23 cellular contexts compared by ENCODE assay signal in genomic region chr9:19387317-19387716, GRCh38.
"Had no signal": no experiment of that assay in that cellular context is flagged by ENCODE, and none has a peak within 500 bp of the region (broad histone marks: within the 10 kb centered on the region; RNA-seq: fewer than 3 reads in every experiment).

No MANE protein-coding gene starts in this region.

- DNase-seq: colonic mucosa; effector CD4-positive, alpha-beta T cell; endodermal cell; foreskin fibroblast; glutamatergic neuron; kidney glomerular epithelial cell; mesendoderm; naive B cell; occipital lobe; spleen; stimulated activated CD4-positive, alpha-beta T cell treated with anti-CD3 and anti-CD28 coated beads, Interleukin-15, amount 100 ng/mL, for 24 hours; stimulated activated CD4-positive, alpha-beta T cell treated with anti-CD3 and anti-CD28 coated beads, Interleukin-1b, Interleukin-23, amount 100 ng/mL, for 48 hours; stimulated activated CD4-positive, alpha-beta T cell treated with anti-CD3 and anti-CD28 coated beads, Interleukin-4, amount 100 ng/mL, for 24 hours; tibial artery; upper lobe of left lung; uterus had no signal

- H3K4me1 Mint-ChIP-seq: endodermal cell; naive B cell; stimulated activated memory B cell treated with anti-CD40 and anti-IgM and Interleukin-4, amounts not matched to agents 10 μg/mL and 1 μg/mL and 100 μg/mL, for 72 hours had no signal

- H3K9me3 ChIP-seq: colonic mucosa, gastroesophageal sphincter, spleen, tibial artery, upper lobe of left lung, uterus had no signal

- H3K4me1 ChIP-seq: colonic mucosa, gastroesophageal sphincter, tibial artery, upper lobe of left lung, uterus had no signal

- H3K9me3 Mint-ChIP-seq: endodermal cell; stimulated activated memory B cell treated with anti-CD40 and anti-IgM and Interleukin-4, amounts not matched to agents 10 μg/mL and 1 μg/mL and 100 μg/mL, for 72 hours; stimulated activated naive CD8-positive, alpha-beta T cell treated with anti-CD3 and anti-CD28 coated beads, Interleukin-15, Interleukin-2, amounts not matched to agents 100 ng/mL and 50 ng/mL, for 24 hours had no signal

- H3K27ac ChIP-seq: colonic mucosa, gastroesophageal sphincter, tibial artery, upper lobe of left lung, uterus had no signal

- H3K4me3 ChIP-seq: colonic mucosa, gastroesophageal sphincter, spleen, tibial artery, upper lobe of left lung, uterus had no signal

- ATAC-seq: esophagus mucosa; gastroesophageal sphincter; sciatic nerve; stimulated activated memory B cell treated with anti-CD40 and anti-IgM and Interleukin-4, amounts not matched to agents 10 μg/mL and 1 μg/mL and 100 μg/mL, for 72 hours had no signal

- H3K36me3 Mint-ChIP-seq: naive B cell; stimulated activated memory B cell treated with anti-CD40 and anti-IgM and Interleukin-4, amounts not matched to agents 10 μg/mL and 1 μg/mL and 100 μg/mL, for 72 hours had no signal

- H3K36me3 ChIP-seq: colonic mucosa, gastroesophageal sphincter, spleen, tibial artery, upper lobe of left lung, uterus had no signal

- H3K27me3 ChIP-seq: colonic mucosa, gastroesophageal sphincter, tibial artery, upper lobe of left lung, uterus had no signal

- FAIRE-seq: islet of Langerhans had no signal

- H3K4me3 Mint-ChIP-seq: endodermal cell; nephron; stimulated activated memory B cell treated with anti-CD40 and anti-IgM and Interleukin-4, amounts not matched to agents 10 μg/mL and 1 μg/mL and 100 μg/mL, for 72 hours; stimulated activated naive CD8-positive, alpha-beta T cell treated with anti-CD3 and anti-CD28 coated beads, Interleukin-15, Interleukin-2, amounts not matched to agents 100 ng/mL and 50 ng/mL, for 24 hours had no signal

- H3K27ac Mint-ChIP-seq: endodermal cell; naive B cell; nephron; stimulated activated memory B cell treated with anti-CD40 and anti-IgM and Interleukin-4, amounts not matched to agents 10 μg/mL and 1 μg/mL and 100 μg/mL, for 72 hours; stimulated activated naive CD8-positive, alpha-beta T cell treated with anti-CD3 and anti-CD28 coated beads, Interleukin-15, Interleukin-2, amounts not matched to agents 100 ng/mL and 50 ng/mL, for 24 hours had no signal
